In genomic region chr3:181318321-181318720, GRCh38 we compare ENCODE assay signal across 30 cellular contexts.
"Had no signal": no experiment of that assay in that cellular context is flagged by ENCODE, and none has a peak within 500 bp of the region (broad histone marks: within the 10 kb centered on the region; RNA-seq: fewer than 3 reads in every experiment).

No MANE protein-coding gene starts in this region.

- H3K27me3 Mint-ChIP-seq: activated CD4-positive, alpha-beta memory T cell treated with anti-CD3 and anti-CD28 coated beads, Interleukin-2, amount 10 ng/mL, durations not matched to agents 7 days and 5 days; activated CD4-positive, alpha-beta T cell treated with anti-CD3 and anti-CD28 coated beads, Interleukin-2, amount 10 ng/mL, durations not matched to agents 7 days and 5 days; activated naive CD4-positive, alpha-beta T cell treated with anti-CD3 and anti-CD28 coated beads, Interleukin-2, amount 10 ng/mL, durations not matched to agents 7 days and 5 days; activated naive CD8-positive, alpha-beta T cell treated with anti-CD3 and anti-CD28 coated beads, Interleukin-2, amount 10 ng/mL, durations not matched to agents 7 days and 5 days; activated T-cell treated with anti-CD3 and anti-CD28 coated beads, Interleukin-2, amount 50 U/mL, for 24 hours; central memory CD8-positive, alpha-beta T cell; dendritic cell treated with granulocyte-macrophage colony-stimulating factor and Interleukin-4, amounts not matched to agents 40 ng/mL and 50 ng/mL, for 4 days had no signal

- FAIRE-seq: bronchial epithelial cell, endometrium, endothelial cell of umbilical vein, frontal cortex had no signal

- H3K36me3 ChIP-seq: ascending aorta, brain microvascular endothelial cell, esophagus squamous epithelium, heart right ventricle had no signal

- H3K4me1 ChIP-seq: ascending aorta, esophagus squamous epithelium, heart right ventricle had no signal

- H3K27me3 ChIP-seq: ascending aorta, brain microvascular endothelial cell, esophagus squamous epithelium had no signal

- H3K79me2 ChIP-seq: hepatocyte had no signal

- H3K4me3 Mint-ChIP-seq: activated CD4-positive, alpha-beta memory T cell treated with anti-CD3 and anti-CD28 coated beads, Interleukin-2, amount 10 ng/mL, durations not matched to agents 7 days and 5 days; activated CD4-positive, alpha-beta T cell treated with anti-CD3 and anti-CD28 coated beads, Interleukin-2, amount 10 ng/mL, durations not matched to agents 7 days and 5 days; activated naive CD4-positive, alpha-beta T cell treated with anti-CD3 and anti-CD28 coated beads, Interleukin-2, amount 10 ng/mL, durations not matched to agents 7 days and 5 days; activated naive CD8-positive, alpha-beta T cell treated with anti-CD3 and anti-CD28 coated beads, Interleukin-2, amount 10 ng/mL, durations not matched to agents 7 days and 5 days; activated T-cell treated with anti-CD3 and anti-CD28 coated beads, Interleukin-2, amount 50 U/mL, for 24 hours; activated T-cell treated with anti-CD3 and anti-CD28 coated beads, Interleukin-2, amount 50 U/mL, for 72 hours; central memory CD8-positive, alpha-beta T cell; dendritic cell treated with granulocyte-macrophage colony-stimulating factor and Interleukin-4, amounts not matched to agents 40 ng/mL and 50 ng/mL, for 4 days; WTC11 had no signal

- H3K36me3 Mint-ChIP-seq: activated naive CD4-positive, alpha-beta T cell treated with anti-CD3 and anti-CD28 coated beads, Interleukin-2, amount 10 ng/mL, durations not matched to agents 7 days and 5 days; activated naive CD8-positive, alpha-beta T cell treated with anti-CD3 and anti-CD28 coated beads, Interleukin-2, amount 10 ng/mL, durations not matched to agents 7 days and 5 days had no signal

- DNase-seq: activated CD4-positive, alpha-beta memory T cell treated with anti-CD3 and anti-CD28 coated beads, Interleukin-2, amount 10 ng/mL, durations not matched to agents 7 days and 5 days; activated CD4-positive, alpha-beta T cell treated with anti-CD3 and anti-CD28 coated beads for 1 hour; activated CD4-positive, alpha-beta T cell treated with anti-CD3 and anti-CD28 coated beads for 4 hours; activated CD4-positive, alpha-beta T cell treated with anti-CD3 and anti-CD28 coated beads, Interleukin-2, amount 10 ng/mL, durations not matched to agents 7 days and 5 days; activated CD4-positive, alpha-beta T cell treated with anti-CD3 and anti-CD28 coated beads, Interleukin-2, amount 50 U/mL, for 4 hours; activated CD8-positive, alpha-beta memory T cell treated with anti-CD3 and anti-CD28 coated beads, Interleukin-2, amount 50 U/mL, for 48 hours; activated gamma-delta T cell; activated naive CD4-positive, alpha-beta T cell; activated naive CD4-positive, alpha-beta T cell treated with anti-CD3 and anti-CD28 coated beads, Interleukin-2, amount 10 ng/mL, durations not matched to agents 7 days and 5 days; activated naive CD8-positive, alpha-beta T cell treated with anti-CD3 and anti-CD28 coated beads, Interleukin-2, amount 10 ng/mL, durations not matched to agents 7 days and 5 days; activated T-cell treated with anti-CD3 and anti-CD28 coated beads for 4 hours; activated T-cell treated with anti-CD3 and anti-CD28 coated beads, Interleukin-2, amount 50 U/mL, for 24 hours; activated T-cell treated with anti-CD3 and anti-CD28 coated beads, Interleukin-2, amount 50 U/mL, for 72 hours; brain microvascular endothelial cell; effector CD8-positive, alpha-beta T cell; esophagus squamous epithelium; heart right ventricle; T-helper 2 cell had no signal

- H3K9me3 Mint-ChIP-seq: activated CD4-positive, alpha-beta T cell treated with anti-CD3 and anti-CD28 coated beads, Interleukin-2, amount 10 ng/mL, durations not matched to agents 7 days and 5 days had no signal

- H3K9me3 ChIP-seq: ascending aorta, esophagus squamous epithelium had no signal

- ATAC-seq: activated naive CD4-positive, alpha-beta T cell treated with anti-CD3 and anti-CD28 coated beads, Interleukin-2, amount 50 U/mL, for 72 hours; activated T-cell treated with anti-CD3 and anti-CD28 coated beads, Interleukin-2, amount 50 U/mL, for 72 hours; heart right ventricle; WTC11 had no signal

- H3K4me1 Mint-ChIP-seq: activated CD4-positive, alpha-beta memory T cell treated with anti-CD3 and anti-CD28 coated beads, Interleukin-2, amount 10 ng/mL, durations not matched to agents 7 days and 5 days; activated CD4-positive, alpha-beta T cell treated with anti-CD3 and anti-CD28 coated beads, Interleukin-2, amount 10 ng/mL, durations not matched to agents 7 days and 5 days; activated naive CD4-positive, alpha-beta T cell treated with anti-CD3 and anti-CD28 coated beads, Interleukin-2, amount 10 ng/mL, durations not matched to agents 7 days and 5 days; activated naive CD8-positive, alpha-beta T cell treated with anti-CD3 and anti-CD28 coated beads, Interleukin-2, amount 10 ng/mL, durations not matched to agents 7 days and 5 days; central memory CD8-positive, alpha-beta T cell had no signal

- H3K27ac ChIP-seq: ascending aorta, brain microvascular endothelial cell, coronary artery, epithelial cell of prostate, esophagus squamous epithelium, heart right ventricle, hepatocyte had no signal

- H3K4me3 ChIP-seq: ascending aorta, coronary artery, esophagus squamous epithelium, heart right ventricle, hepatocyte had no signal

- H3K27ac Mint-ChIP-seq: activated CD4-positive, alpha-beta memory T cell treated with anti-CD3 and anti-CD28 coated beads, Interleukin-2, amount 10 ng/mL, durations not matched to agents 7 days and 5 days; activated CD4-positive, alpha-beta T cell treated with anti-CD3 and anti-CD28 coated beads, Interleukin-2, amount 10 ng/mL, durations not matched to agents 7 days and 5 days; activated naive CD4-positive, alpha-beta T cell treated with anti-CD3 and anti-CD28 coated beads, Interleukin-2, amount 10 ng/mL, durations not matched to agents 7 days and 5 days; activated naive CD4-positive, alpha-beta T cell treated with anti-CD3 and anti-CD28 coated beads, Interleukin-2, amount 50 U/mL, for 72 hours; activated naive CD8-positive, alpha-beta T cell treated with anti-CD3 and anti-CD28 coated beads, Interleukin-2, amount 10 ng/mL, durations not matched to agents 7 days and 5 days; activated T-cell treated with anti-CD3 and anti-CD28 coated beads, Interleukin-2, amount 50 U/mL, for 24 hours; activated T-cell treated with anti-CD3 and anti-CD28 coated beads, Interleukin-2, amount 50 U/mL, for 72 hours; dendritic cell treated with granulocyte-macrophage colony-stimulating factor and Interleukin-4, amounts not matched to agents 40 ng/mL and 50 ng/mL, for 4 days; WTC11 had no signal

- H3K4me2 ChIP-seq: hepatocyte had no signal
